In the genomic region with DNA sequence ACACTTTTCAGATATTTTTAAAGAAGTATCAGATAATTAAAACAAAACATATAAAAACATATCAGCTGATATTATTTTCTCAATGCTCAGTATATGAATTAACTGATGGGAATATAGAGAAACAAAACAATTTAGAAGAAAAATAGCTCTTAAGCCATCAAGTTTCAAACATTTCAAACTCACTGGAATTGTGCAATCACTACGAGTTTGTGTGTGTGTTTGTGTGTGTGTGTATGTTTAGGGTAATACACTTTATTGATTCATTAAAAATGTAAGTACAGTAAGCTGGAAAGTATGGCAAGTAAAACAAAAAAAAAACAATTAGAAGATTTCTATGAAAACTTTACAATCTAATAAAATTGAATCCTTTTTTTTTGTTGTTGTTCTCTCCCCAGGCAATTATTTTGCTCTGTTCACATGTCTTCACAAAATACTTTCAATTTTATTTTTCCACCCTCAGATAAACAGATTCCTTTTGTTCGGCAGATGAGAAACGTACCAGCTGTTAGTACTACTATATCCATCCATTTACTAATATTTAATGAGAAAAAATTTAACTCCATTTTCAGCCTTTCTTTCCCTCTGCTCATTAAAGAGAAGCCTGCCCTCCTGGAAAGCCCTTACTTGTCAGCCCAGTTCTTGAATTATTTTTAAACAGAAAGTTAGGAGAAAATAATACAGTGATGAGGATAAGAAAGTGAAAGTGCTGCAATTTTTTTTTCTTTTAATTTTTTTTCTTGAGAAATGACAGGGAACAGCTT, we compare ENCODE assay signal across 10 cellular contexts.
A peak's percentile ranks its signal among the peaks of the same experiment; 100 is the strongest.
DNase-seq lines count a peak whose midpoint lies in the region; TF ChIP-seq lines count a peak whose summit lies in the region.
"Had no signal": no experiment of that assay in that cellular context is flagged by ENCODE, and none has a peak within 500 bp of the region (broad histone marks: within the 10 kb centered on the region; RNA-seq: fewer than 3 reads in every experiment).

No MANE protein-coding gene starts in this region.

- WGBS in ovary, 3 donors = 3 to 4% (median 4%) methylated on average over 3 of the region's 3 CpGs

- no peaks in the 10 kb centered on the region for H3K9me3 ChIP-seq in ovary
- no peaks in the 10 kb centered on the region for H3K9me3 ChIP-seq in HAP-1

- H3K27me3 ChIP-seq in BJ (ENCODE audit: control insufficient read depth, insufficient read depth, low read length) (no peaks in the 10 kb centered on the region), dorsolateral prefrontal cortex (no peaks in the 10 kb centered on the region), ovary (no peaks in the 10 kb centered on the region), HAP-1 (ENCODE audit: low read depth) (no peaks in the 10 kb centered on the region)

- H3K4me3 ChIP-seq in BJ (ENCODE audit: low read depth, low read length) = peak overlapping the region; percentile 34
- H3K4me3 ChIP-seq in dorsolateral prefrontal cortex = peak overlapping the region in 31 of 59 donors; percentile 1 to 42 (median 20)
- H3K4me3 ChIP-seq in ovary = peak overlapping the region; percentile 27
- H3K4me3 ChIP-seq in HAP-1 = no peak overlapping the region

- no peak for TF ChIP-seq CTCF in BJ (IDR thresholded peaks at IDR 0.05; ENCODE audit: insufficient read depth, low read depth, low read length)
- no peak for TF ChIP-seq CTCF in dorsolateral prefrontal cortex (IDR thresholded peaks at IDR 0.05 in 54 of 56, conservative IDR thresholded peaks at IDR 0.05 in 2 of 56; ENCODE audit: low read depth in 1 of 56, partially characterized antibody in 56 of 56)
- TF ChIP-seq CTCF in ovary (IDR thresholded peaks at IDR 0.05) = no peak

- TF ChIP-seq EP300 in ovary (IDR thresholded peaks at IDR 0.05) = no peak

- in situ Hi-C loops in G401 (cut with HindIII; ENCODE audit: low sequenced_read_pairs) = no loop called here
- in situ Hi-C loops in HAP-1 (cut with MboI; ENCODE audit: low sequenced_read_pairs) = no loop called here

- no peaks in the 10 kb centered on the region for H3K36me3 ChIP-seq in BJ (ENCODE audit: control insufficient read depth, insufficient read depth, low read length)
- H3K36me3 ChIP-seq in ovary = no peaks in the 10 kb centered on the region
- no peaks in the 10 kb centered on the region for H3K36me3 ChIP-seq in HAP-1 (replicated peaks)

- intact Hi-C loops in dorsolateral prefrontal cortex (cut with DNase I) = no loop called here
- intact Hi-C loops in ovary (cut with DNase I) = no loop called here

- no peaks in the 10 kb centered on the region for H3K4me1 ChIP-seq in ovary (ENCODE audit: insufficient read depth)
- H3K4me1 ChIP-seq in HAP-1 = peaks cover 13% of the 10 kb centered on the region

- no peak for TF ChIP-seq POLR2A in ovary (IDR thresholded peaks at IDR 0.05)

- POLR2A ChIA-PET in BJ (lab: Charles Lee) = interaction anchor here (0.6 to 0.7 kb wide), 2 partner anchors 9 to 369 kb away, joined by 9 to 10 read pairs; no protein-coding TSS in a partner anchor

- DNase-seq in BJ (ENCODE audit: low read depth) (no peak), NCI-H69 (lab: John Stamatoyannopoulos, UW) (peak; percentile 18), dorsolateral prefrontal cortex (no peak), ovary (no peak), epidermal melanocyte (ENCODE audit: insufficient read length, low spot score) (no peak), G401 (ENCODE audit: low spot score) (no peak), foreskin melanocyte (no peak), HAP-1 (ENCODE audit: low spot score in 2 of 2) (no peak)
- DNase-seq: stimulated activated CD4-positive, alpha-beta T cell treated with anti-CD3 and anti-CD28 coated beads, Interleukin-15, amount 100 ng/mL, for 24 hours had no signal

- H3K27ac ChIP-seq in dorsolateral prefrontal cortex = peak overlapping the region in 6 of 59 donors; percentile 9 to 31 (median 15)
- H3K27ac ChIP-seq in ovary = peak overlapping the region in 1 of 2 donors; percentile 10
- H3K27ac ChIP-seq: RWPE1 had no signal

- CTCF ChIA-PET in BJ (lab: Yijun Ruan, JAX) = interaction anchor here (1.0 to 2.2 kb wide), 3 partner anchors 40 to 451 kb away, joined by 3 to 5 read pairs (median 4); no protein-coding TSS in a partner anchor
